19 cellular contexts compared by ENCODE assay signal in genomic region chr11:65071907-65072630, GRCh38. TPM values are rescaled to one million over a fixed set of nuclear protein-coding genes. Genes with fewer than 3 reads are reported as not detected.
A peak's percentile ranks its signal among the peaks of the same experiment; 100 is the strongest.
DNase-seq lines count a peak whose midpoint lies in the region; ATAC-seq, FAIRE-seq and TF ChIP-seq lines count a peak whose summit lies in the region.
"Had no signal": no experiment of that assay in that cellular context is flagged by ENCODE, and none has a peak within 500 bp of the region (broad histone marks: within the 10 kb centered on the region; RNA-seq: fewer than 3 reads in every experiment).

No MANE protein-coding gene starts in this region.

- H3K4me1 ChIP-seq in Karpas-422 (ENCODE audit: low read length) (peaks cover 12% of the 10 kb centered on the region), left lung (no peaks in the 10 kb centered on the region)
- H3K4me1 ChIP-seq: breast epithelium had no signal

- peak; percentile 51 for FAIRE-seq in GM12892 (lab: Jason Lieb, UNC)
- FAIRE-seq: endothelial cell of umbilical vein, keratinocyte had no signal

- peak overlapping the region; percentile 22; the same call in 1 of the 2 replicates for H3K4me3 ChIP-seq in Karpas-422 (ENCODE audit: low read length)
- no peak overlapping the region for H3K4me3 ChIP-seq in left lung
- H3K4me3 ChIP-seq: breast epithelium, PC-9 had no signal

- DNase-seq in GM12892 (ENCODE audit: insufficient read length) (no peak), Karpas-422 (peak; percentile 71), fibroblast of peridontal ligament (ENCODE audit: extremely low read depth) (peak; percentile 3), left lung (no peak), left colon (no peak)
- DNase-seq: activated CD8-positive, alpha-beta memory T cell treated with anti-CD3 and anti-CD28 coated beads, Interleukin-2, amount 10 ng/mL, durations not matched to agents 7 days and 5 days; activated effector memory CD4-positive, alpha-beta T cell treated with Interleukin-2 at 50 U/mL for 16 hours; COR-L47; hypothalamus; Kasumi-1; naive thymus-derived CD8-positive, alpha-beta T cell; NCI-H1417; NCI-H526; T-helper 9 cell had no signal

- H3K9me3 ChIP-seq in Karpas-422 (ENCODE audit: low read length) (no peaks in the 10 kb centered on the region), left lung (no peaks in the 10 kb centered on the region)
- H3K9me3 ChIP-seq: breast epithelium had no signal

- H2AFZ ChIP-seq in Karpas-422 (ENCODE audit: low read length): peak overlapping the region; percentile 84
- H2AFZ ChIP-seq: PC-9 had no signal

- H4K20me1 ChIP-seq in Karpas-422 (ENCODE audit: insufficient read depth, low read depth, low read length): no peaks in the 10 kb centered on the region

- no peak for TF ChIP-seq CTCF in left lung (IDR thresholded peaks at IDR 0.05)

- H3K79me2 ChIP-seq in Karpas-422 (ENCODE audit: low read length): no peaks in the 10 kb centered on the region

- no peaks in the 10 kb centered on the region for H3K27me3 ChIP-seq in Karpas-422 (ENCODE audit: low read length)
- H3K27me3 ChIP-seq in left lung: no peaks in the 10 kb centered on the region
- H3K27me3 ChIP-seq: breast epithelium had no signal

- ATAC-seq in left lung (no peak), left colon (no peak)
- ATAC-seq: activated CD4-positive, CD25-positive, alpha-beta regulatory T cell treated with anti-CD3 and anti-CD28 coated beads, Interleukin-2, amount 50 U/mL, for 24 hours; activated CD8-positive, alpha-beta memory T cell treated with anti-CD3 and anti-CD28 coated beads, Interleukin-2, amount 10 ng/mL, durations not matched to agents 7 days and 5 days; naive thymus-derived CD8-positive, alpha-beta T cell had no signal

- intact Hi-C loops in left lung (cut with DNase I): no loop called here
- intact Hi-C loops in left colon (cut with DNase I, micrococcal nuclease): no loop called here

- H3K27ac ChIP-seq in Karpas-422 (ENCODE audit: low read length) (no peak overlapping the region), left lung (no peak overlapping the region)
- H3K27ac ChIP-seq: breast epithelium, PC-9 had no signal

- H3K36me3 ChIP-seq in Karpas-422 (ENCODE audit: insufficient read depth, low read length): no peaks in the 10 kb centered on the region
- H3K36me3 ChIP-seq in left lung: no peaks in the 10 kb centered on the region
- H3K36me3 ChIP-seq: breast epithelium had no signal

- H3K4me2 ChIP-seq in Karpas-422 (ENCODE audit: low read depth, low read length, poor library complexity, severe bottlenecking): peak overlapping the region; percentile 53
- H3K4me2 ChIP-seq: PC-9 had no signal

- peak; percentile 34; the same call in 1 of the 2 replicates for TF ChIP-seq POLR2A in GM12892 (IDR thresholded peaks at IDR 0.05; ENCODE audit: low read depth, low read length)

- peak overlapping the region; percentile 45 for H3K9ac ChIP-seq in Karpas-422 (ENCODE audit: low read length)

- no peaks in the 10 kb centered on the region for H3K9me2 ChIP-seq in Karpas-422 (replicated peaks; ENCODE audit: insufficient read depth, low read length)

RNA-seq across cellular contexts. Expression of gene CDCA5, which starts 11.8 kb away (rescaled TPM):
- polyA plus RNA-seq in GM12892 (2012; ENCODE audit: missing spikeins): 36.0 TPM
- total RNA-seq in Karpas-422 (2014; rRNA removed; shearing (Covaris generic); ENCODE audit: low replicate concordance): 24.3 and 28.2 TPM in 2 replicates
- 10 to 100 TPM in 1 of 2 donors, 1 to 10 TPM in 1; 7.1 to 11.3 TPM for total RNA-seq in left lung
- total RNA-seq in left colon: 1 to 10 TPM; 3.0 to 7.3 TPM

RNA-seq across cellular contexts. Expression of gene ZFPL1, which starts 12.0 kb away (rescaled TPM):
- 19.8 TPM for polyA plus RNA-seq in GM12892 (2012; ENCODE audit: missing spikeins)
- total RNA-seq in Karpas-422 (2014; rRNA removed; shearing (Covaris generic); ENCODE audit: low replicate concordance): 19.0 and 40.7 TPM in 2 replicates
- total RNA-seq in left lung: 10 to 100 TPM; 32.6 to 36.4 TPM
- total RNA-seq in left colon: 10 to 100 TPM; 45.3 to 45.6 TPM

RNA-seq across cellular contexts. Expression of gene NAALADL1, which starts 13.7 kb away (rescaled TPM):
- 10.5 TPM for polyA plus RNA-seq in GM12892 (2012; ENCODE audit: missing spikeins)
- total RNA-seq in Karpas-422 (2014; rRNA removed; shearing (Covaris generic); ENCODE audit: low replicate concordance): not detected in 2 replicates
- 10 to 100 TPM in 1 of 2 donors, 1 to 10 TPM in 1; 8.5 to 10.4 TPM for total RNA-seq in left lung
- total RNA-seq in left colon: 10 to 100 TPM in 1 of 2 donors, 1 to 10 TPM in 1; 7.8 to 34.1 TPM
- total RNA-seq: PC-9 had no signal

RNA-seq across cellular contexts. Expression of gene VPS51, which starts 23.9 kb away (rescaled TPM):
- polyA plus RNA-seq in GM12892 (2012; ENCODE audit: missing spikeins): 52.3 TPM
- 78.9 and 193 TPM in 2 replicates for total RNA-seq in Karpas-422 (2014; rRNA removed; shearing (Covaris generic); ENCODE audit: low replicate concordance)
- total RNA-seq in left lung (10 to 100 TPM; 79.4 to 86.8 TPM), left colon (100 to 1,000 TPM; 174 to 186 TPM)

RNA-seq across cellular contexts. Expression of gene SAC3D1, which starts 31.1 kb away (rescaled TPM):
- 5.1 TPM for polyA plus RNA-seq in GM12892 (2012; ENCODE audit: missing spikeins)
- 1.9 and 11.9 TPM in 2 replicates for total RNA-seq in Karpas-422 (2014; rRNA removed; shearing (Covaris generic); ENCODE audit: low replicate concordance)
- total RNA-seq in left lung (10 to 100 TPM; 13.2 to 15.4 TPM), left colon (10 to 100 TPM; 11.1 to 11.6 TPM)

Comparison
In these comparisons a context has a peak if more than half of its experiments do, and no peak if none do; other contexts are left out.
1. DNase-seq: peak in Karpas-422 (single experiment) and fibroblast of peridontal ligament (single experiment); none in GM12892 (single experiment), left lung (0 of 2) and left colon (0 of 2).